15 cellular contexts compared by ENCODE assay signal in genomic region chr7:94389381-94389780, GRCh38. TPM values are rescaled to one million over a fixed set of nuclear protein-coding genes. Genes with fewer than 3 reads are reported as not detected.
"Had no signal": no experiment of that assay in that cellular context is flagged by ENCODE, and none has a peak within 500 bp of the region (broad histone marks: within the 10 kb centered on the region; RNA-seq: fewer than 3 reads in every experiment).

No MANE protein-coding gene starts in this region.

- DNase-seq: activated B cell treated with CpG ODN at 0.5 μM for 24 hours; activated CD4-positive, alpha-beta memory T cell treated with anti-CD3 and anti-CD28 coated beads, Interleukin-2, amount 10 ng/mL, durations not matched to agents 7 days and 5 days; activated CD4-positive, alpha-beta T cell treated with anti-CD3 and anti-CD28 coated beads for 4 hours; activated naive CD4-positive, alpha-beta T cell treated with anti-CD3 and anti-CD28 coated beads, Interleukin-2, amount 10 ng/mL, durations not matched to agents 7 days and 5 days; activated T-cell treated with anti-CD3 and anti-CD28 coated beads, Interleukin-2, amount 50 U/mL, for 24 hours; effector CD8-positive, alpha-beta T cell; left ventricle myocardium superior; naive thymus-derived CD8-positive, alpha-beta T cell; spleen; stimulated activated naive B cell treated with anti-CD40 and anti-IgM and Interleukin-4, amounts not matched to agents 10 μg/mL and 1 μg/mL and 100 μg/mL, for 72 hours; T-cell had no signal

- H3K9ac ChIP-seq: parathyroid adenoma had no signal

- H2AFZ ChIP-seq: parathyroid adenoma had no signal

- H3K4me3 Mint-ChIP-seq: activated B cell treated with CpG ODN at 0.5 μM for 24 hours; activated CD4-positive, alpha-beta memory T cell treated with anti-CD3 and anti-CD28 coated beads, Interleukin-2, amount 10 ng/mL, durations not matched to agents 7 days and 5 days; activated naive CD4-positive, alpha-beta T cell treated with anti-CD3 and anti-CD28 coated beads, Interleukin-2, amount 10 ng/mL, durations not matched to agents 7 days and 5 days; activated T-cell treated with anti-CD3 and anti-CD28 coated beads, Interleukin-2, amount 50 U/mL, for 24 hours; dendritic cell treated with granulocyte-macrophage colony-stimulating factor and Interleukin-4, amounts not matched to agents 40 ng/mL and 50 ng/mL, for 4 days; naive thymus-derived CD8-positive, alpha-beta T cell; stimulated activated naive B cell treated with anti-CD40 and anti-IgM and Interleukin-4, amounts not matched to agents 10 μg/mL and 1 μg/mL and 100 μg/mL, for 72 hours; T-cell had no signal

- H3K4me3 ChIP-seq: spleen had no signal

- H3K9me3 Mint-ChIP-seq: activated B cell treated with CpG ODN at 0.5 μM for 24 hours; activated CD4-positive, alpha-beta memory T cell treated with anti-CD3 and anti-CD28 coated beads, Interleukin-2, amount 10 ng/mL, durations not matched to agents 7 days and 5 days; activated naive CD4-positive, alpha-beta T cell treated with anti-CD3 and anti-CD28 coated beads, Interleukin-2, amount 10 ng/mL, durations not matched to agents 7 days and 5 days; activated T-cell treated with anti-CD3 and anti-CD28 coated beads, Interleukin-2, amount 50 U/mL, for 24 hours; dendritic cell treated with granulocyte-macrophage colony-stimulating factor and Interleukin-4, amounts not matched to agents 40 ng/mL and 50 ng/mL, for 4 days; stimulated activated naive B cell treated with anti-CD40 and anti-IgM and Interleukin-4, amounts not matched to agents 10 μg/mL and 1 μg/mL and 100 μg/mL, for 72 hours had no signal

- H3K27ac ChIP-seq: neutrophil, parathyroid adenoma, spleen had no signal

- H3K36me3 Mint-ChIP-seq: activated naive CD4-positive, alpha-beta T cell treated with anti-CD3 and anti-CD28 coated beads, Interleukin-2, amount 10 ng/mL, durations not matched to agents 7 days and 5 days; naive thymus-derived CD8-positive, alpha-beta T cell; stimulated activated naive B cell treated with anti-CD40 and anti-IgM and Interleukin-4, amounts not matched to agents 10 μg/mL and 1 μg/mL and 100 μg/mL, for 72 hours; T-cell had no signal

- H3K36me3 ChIP-seq: neutrophil, spleen had no signal

- H3K9me3 ChIP-seq: neutrophil, spleen had no signal

- H3K4me1 Mint-ChIP-seq: activated B cell treated with CpG ODN at 0.5 μM for 24 hours; activated naive CD4-positive, alpha-beta T cell treated with anti-CD3 and anti-CD28 coated beads, Interleukin-2, amount 10 ng/mL, durations not matched to agents 7 days and 5 days had no signal

- H3K27ac Mint-ChIP-seq: activated B cell treated with CpG ODN at 0.5 μM for 24 hours; activated CD4-positive, alpha-beta memory T cell treated with anti-CD3 and anti-CD28 coated beads, Interleukin-2, amount 10 ng/mL, durations not matched to agents 7 days and 5 days; activated naive CD4-positive, alpha-beta T cell treated with anti-CD3 and anti-CD28 coated beads, Interleukin-2, amount 10 ng/mL, durations not matched to agents 7 days and 5 days; activated T-cell treated with anti-CD3 and anti-CD28 coated beads, Interleukin-2, amount 50 U/mL, for 24 hours; dendritic cell treated with granulocyte-macrophage colony-stimulating factor and Interleukin-4, amounts not matched to agents 40 ng/mL and 50 ng/mL, for 4 days; naive thymus-derived CD8-positive, alpha-beta T cell; stimulated activated naive B cell treated with anti-CD40 and anti-IgM and Interleukin-4, amounts not matched to agents 10 μg/mL and 1 μg/mL and 100 μg/mL, for 72 hours; T-cell had no signal

- H3K79me2 ChIP-seq: parathyroid adenoma had no signal

- ATAC-seq: left ventricle myocardium superior; naive thymus-derived CD8-positive, alpha-beta T cell; sciatic nerve; stimulated activated naive B cell treated with anti-CD40 and anti-IgM and Interleukin-4, amounts not matched to agents 10 μg/mL and 1 μg/mL and 100 μg/mL, for 72 hours; T-cell had no signal

RNA-seq across cellular contexts. Expression of gene COL1A2, which starts 5.3 kb away (rescaled TPM):
- total RNA-seq: activated B cell treated with CpG ODN at 0.5 μM for 24 hours; naive thymus-derived CD8-positive, alpha-beta T cell had no signal
- polyA plus RNA-seq: naive thymus-derived CD8-positive, alpha-beta T cell had no signal
